Comparison of ENCODE assay signal across 25 cellular contexts in the genomic region with DNA sequence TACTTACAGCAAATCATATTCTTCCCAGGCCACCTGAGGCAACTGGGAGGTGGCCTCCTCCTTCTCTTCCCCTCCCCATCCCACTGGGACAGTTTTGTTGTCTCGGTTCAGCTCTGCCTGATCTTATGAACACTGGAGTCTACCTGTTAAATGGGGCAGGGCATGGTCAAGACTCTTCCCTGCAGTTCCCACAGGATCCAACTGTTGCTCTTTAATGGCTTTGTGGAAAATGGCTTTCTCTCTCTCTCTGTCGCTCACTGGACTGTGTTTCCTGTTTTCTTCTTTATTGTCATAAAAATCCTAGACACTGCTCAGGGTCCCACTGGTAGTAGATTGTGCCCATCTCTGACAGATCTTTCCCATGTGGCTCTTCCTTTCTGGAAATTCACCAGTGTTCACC. TPM values are rescaled to one million over a fixed set of nuclear protein-coding genes. Genes with fewer than 3 reads are reported as not detected.
"Had no signal": no experiment of that assay in that cellular context is flagged by ENCODE, and none has a peak within 500 bp of the region (broad histone marks: within the 10 kb centered on the region; RNA-seq: fewer than 3 reads in every experiment).

No MANE protein-coding gene starts in this region.

- H3K4me3 Mint-ChIP-seq: immature natural killer cell; memory B cell; mesothelial cell of epicardium; natural killer cell treated with Interleukin-12 subunit alpha and Interleukin-12 subunit beta and Interleukin-15 and Interleukin-18, amount 100 ng/mL, for 72 hours; neural progenitor cell; stimulated activated naive CD8-positive, alpha-beta T cell treated with anti-CD3 and anti-CD28 coated beads, Interleukin-15, Interleukin-2, amounts not matched to agents 100 ng/mL and 50 ng/mL, for 24 hours had no signal

- H3K36me3 Mint-ChIP-seq: immature natural killer cell, memory B cell, mesothelial cell of epicardium, neural progenitor cell had no signal

- H3K9me3 Mint-ChIP-seq: immature natural killer cell; memory B cell; mesothelial cell of epicardium; natural killer cell treated with Interleukin-12 subunit alpha and Interleukin-12 subunit beta and Interleukin-15 and Interleukin-18, amount 100 ng/mL, for 72 hours; neural progenitor cell; stimulated activated naive CD8-positive, alpha-beta T cell treated with anti-CD3 and anti-CD28 coated beads, Interleukin-15, Interleukin-2, amounts not matched to agents 100 ng/mL and 50 ng/mL, for 24 hours had no signal

- H3K9me3 ChIP-seq: esophagus squamous epithelium, left ventricle myocardium inferior, lower lobe of right lung, ovary, right atrium auricular region, sigmoid colon, testis, upper lobe of right lung, vagina had no signal

- H3K36me3 ChIP-seq: esophagus squamous epithelium, left ventricle myocardium inferior, lower lobe of right lung, neural progenitor cell, ovary, right atrium auricular region, sigmoid colon, tibial nerve, upper lobe of right lung, vagina had no signal

- H3K4me3 ChIP-seq: esophagus squamous epithelium, left ventricle myocardium inferior, lower lobe of right lung, neural progenitor cell, ovary, right atrium auricular region, sigmoid colon, testis, tibial nerve, upper lobe of right lung, vagina had no signal

- DNase-seq: effector memory CD4-positive, alpha-beta T cell; esophagus squamous epithelium; foreskin fibroblast; immature natural killer cell; left cardiac atrium; left ventricle myocardium inferior; lower lobe of right lung; nucleus accumbens; ovary; sigmoid colon; small intestine; stimulated activated CD4-positive, alpha-beta T cell treated with anti-CD3 and anti-CD28 coated beads, Interleukin-2, amount 100 ng/mL, for 48 hours; testis; upper lobe of right lung had no signal

- H3K27me3 Mint-ChIP-seq: memory B cell; natural killer cell treated with Interleukin-12 subunit alpha and Interleukin-12 subunit beta and Interleukin-15 and Interleukin-18, amount 100 ng/mL, for 72 hours; stimulated activated naive CD8-positive, alpha-beta T cell treated with anti-CD3 and anti-CD28 coated beads, Interleukin-15, Interleukin-2, amounts not matched to agents 100 ng/mL and 50 ng/mL, for 24 hours had no signal

- H3K27ac ChIP-seq: epithelial cell of prostate, esophagus squamous epithelium, left ventricle myocardium inferior, lower lobe of right lung, neural progenitor cell, ovary, right atrium auricular region, sigmoid colon, testis, tibial nerve, upper lobe of right lung, vagina had no signal

- H3K27ac Mint-ChIP-seq: immature natural killer cell; memory B cell; mesothelial cell of epicardium; neural progenitor cell; stimulated activated naive CD8-positive, alpha-beta T cell treated with anti-CD3 and anti-CD28 coated beads, Interleukin-15, Interleukin-2, amounts not matched to agents 100 ng/mL and 50 ng/mL, for 24 hours had no signal

- H3K27me3 ChIP-seq: esophagus squamous epithelium, neural progenitor cell, ovary, right atrium auricular region, sigmoid colon, testis, tibial nerve, upper lobe of right lung, vagina had no signal

- H3K4me2 ChIP-seq: neural progenitor cell had no signal

- H3K4me1 Mint-ChIP-seq: immature natural killer cell, mesothelial cell of epicardium, neural progenitor cell had no signal

- ATAC-seq: left cardiac atrium; lower lobe of right lung; natural killer cell treated with Interleukin-12 subunit alpha and Interleukin-12 subunit beta and Interleukin-15 and Interleukin-18, amount 100 ng/mL, for 72 hours; upper lobe of right lung had no signal

- H3K4me1 ChIP-seq: esophagus squamous epithelium, left ventricle myocardium inferior, lower lobe of right lung, neural progenitor cell, right atrium auricular region, sigmoid colon, testis, tibial nerve, upper lobe of right lung, vagina had no signal

- H2AFZ ChIP-seq: neural progenitor cell had no signal

RNA-seq across cellular contexts. Expression of a gene that starts 40.2 kb away (rescaled TPM):
- total RNA-seq: left ventricle myocardium inferior, myocyte, right atrium auricular region had no signal

RNA-seq across cellular contexts. Expression of a gene that starts 43.3 kb away (rescaled TPM):
- total RNA-seq: mesothelial cell of epicardium, myocyte, right atrium auricular region had no signal
- polyA plus RNA-seq: keratinocyte had no signal
